ENCODE assay signal across 7 cellular contexts in the genomic region with DNA sequence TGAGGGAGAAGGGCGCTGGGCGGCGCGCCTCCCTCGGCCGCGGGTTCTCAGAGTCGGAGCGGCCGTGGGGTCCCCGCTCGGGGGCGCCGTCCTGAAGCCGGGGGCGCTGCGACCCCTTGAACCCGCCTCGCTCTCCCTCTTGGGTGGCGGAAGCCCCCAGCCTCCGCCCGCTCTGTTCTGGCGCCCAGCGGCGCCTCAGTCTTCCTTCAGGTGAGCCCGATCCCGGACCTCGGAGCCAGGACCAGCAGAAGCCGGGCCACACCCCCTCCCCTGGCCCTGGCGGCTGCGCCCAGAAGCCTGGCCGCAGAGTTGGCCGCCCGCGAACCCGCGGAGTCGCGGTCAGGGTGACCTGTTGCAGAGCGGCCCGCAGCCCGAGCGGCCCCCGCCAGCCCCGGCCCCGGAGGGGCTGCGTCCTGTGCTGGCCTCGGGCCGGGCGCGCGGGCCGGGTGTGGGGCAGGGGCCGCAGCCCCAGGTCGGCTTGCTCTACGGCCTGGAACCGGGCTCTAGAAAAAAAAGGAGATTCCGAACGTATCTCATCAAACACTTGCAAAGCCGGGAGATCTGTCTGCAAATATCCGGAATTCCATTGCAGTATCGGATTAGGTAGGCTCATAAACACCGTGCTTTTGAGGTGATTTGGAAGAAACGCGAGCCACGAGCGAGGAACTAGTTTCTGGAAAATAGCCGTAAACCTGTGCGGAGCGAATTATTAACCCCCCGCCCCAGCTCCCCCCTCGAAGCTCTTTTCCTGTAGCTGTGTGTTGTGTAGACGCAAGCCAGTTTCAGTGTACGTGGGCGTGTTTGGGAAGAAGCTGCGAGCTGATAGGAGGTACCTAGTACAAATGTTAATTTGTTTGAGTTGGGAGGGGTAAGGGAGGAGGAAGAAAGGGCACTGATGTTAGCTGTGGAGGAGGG. TPM values are rescaled to one million over a fixed set of nuclear protein-coding genes. Genes with fewer than 3 reads are reported as not detected.
DNase-seq lines count a peak whose midpoint lies in the region; ATAC-seq, FAIRE-seq and TF ChIP-seq lines count a peak whose summit lies in the region.

No MANE protein-coding gene starts in this region.

- H3K27ac ChIP-seq in VCaP = peak overlapping the region; percentile 92
- peak overlapping the region; percentile 92 for H3K27ac ChIP-seq in small intestine (ENCODE audit: low read depth in 1 of 2, low read length in 1 of 2)

- peak; percentile 94 for DNase-seq in NCI-H187 treated with DMSO at 0.1 percent for 48 hours (lab: John Stamatoyannopoulos, UW)
- DNase-seq in central memory CD4-positive, alpha-beta T cell = peak; percentile 62
- DNase-seq in iPS-NIHi11 (ENCODE audit: low spot score) = peak; percentile 75
- DNase-seq in small intestine = peak; percentile 90

- 0 to 1% (median 1%) methylated on average over 69 to 76 of the region's 76 CpGs for WGBS in small intestine, 3 donors

- TF ChIP-seq CTCF in VCaP (conservative IDR thresholded peaks at IDR 0.05) = no peak

- no peak for FAIRE-seq in small intestine (lab: Jason Lieb, UNC)

- H3K9me3 ChIP-seq in small intestine (ENCODE audit: control insufficient read depth, low read depth) = no peaks in the 10 kb centered on the region

- H3K4me3 ChIP-seq in small intestine (ENCODE audit: low read depth in 1 of 2, low read length in 2 of 2) = peak overlapping the region; percentile 97 to 99

- no peaks in the 10 kb centered on the region for H3K27me3 ChIP-seq in small intestine (ENCODE audit: control insufficient read depth in 2 of 2, insufficient read depth in 2 of 2, low read length in 2 of 2)

- no peaks in the 10 kb centered on the region for H3K4me1 ChIP-seq in small intestine (ENCODE audit: control insufficient read depth in 2 of 2, insufficient read depth in 1 of 2, low read depth in 1 of 2, low read length in 1 of 2)

- no peaks in the 10 kb centered on the region for H3K36me3 ChIP-seq in small intestine (ENCODE audit: control insufficient read depth in 2 of 2, insufficient read depth in 2 of 2, low read length in 2 of 2)

- ATAC-seq in GM18508 (IDR thresholded peaks at IDR 0.05; ENCODE audit: insufficient read depth, unreplicated experiment) = peak; percentile 68
- peak; percentile 59 for ATAC-seq in HG02938 (IDR thresholded peaks at IDR 0.05; ENCODE audit: unreplicated experiment)

RNA-seq across cellular contexts. Expression of a gene that starts 0.8 kb away (rescaled TPM):
- polyA plus RNA-seq in small intestine = 1 to 10 TPM; 5.2 to 8.3 (median 5.4) TPM

Comparison
In these comparisons a context has a peak if more than half of its experiments do, and no peak if none do; other contexts are left out.
1. Peak in every context shown above with its lines: DNase-seq, ATAC-seq, H3K4me3 ChIP-seq and H3K27ac ChIP-seq.